Comparison of ENCODE assay signal across 9 cellular contexts in genomic region chr1:43358121-43358745, GRCh38. TPM values are rescaled to one million over a fixed set of nuclear protein-coding genes. Genes with fewer than 3 reads are reported as not detected.
A peak's percentile ranks its signal among the peaks of the same experiment; 100 is the strongest.
DNase-seq lines count a peak whose midpoint lies in the region; ATAC-seq, FAIRE-seq and TF ChIP-seq lines count a peak whose summit lies in the region.
"Had no signal": no experiment of that assay in that cellular context is flagged by ENCODE, and none has a peak within 500 bp of the region (broad histone marks: within the 10 kb centered on the region; RNA-seq: fewer than 3 reads in every experiment).

No MANE protein-coding gene starts in this region.

- peaks cover 20% of the 10 kb centered on the region for H3K4me1 Mint-ChIP-seq in stimulated activated memory B cell treated with anti-CD40 and anti-IgM and Interleukin-4, amounts not matched to agents 10 μg/mL and 1 μg/mL and 100 μg/mL, for 72 hours

- peak overlapping the region; percentile 96 for H3K4me2 ChIP-seq in keratinocyte (ENCODE audit: control insufficient read depth, extremely low read depth, insufficient read depth, low read depth, low read length)

- intact Hi-C loops in Panc1 (cut with micrococcal nuclease; ENCODE audit: unreplicated experiment) = loop anchor here (5.0 kb wide), 1 partner anchor 121 kb away; no protein-coding TSS in a partner anchor

- CTCF ChIA-PET in Panc1 (lab: Charles Lee) = interaction anchor here (0.5 to 1.0 kb wide), 3 partner anchors 8 to 132 kb away, joined by 3 to 13 read pairs (median 4); no protein-coding TSS in a partner anchor

- peak; percentile 57 for TF ChIP-seq POLR2A in GM15510 (IDR thresholded peaks at IDR 0.05; ENCODE audit: borderline replicate concordance, extremely low read depth, insufficient read length)

- TSS peak; percentile 80 for BruUV-seq in Panc1 (replicated peaks; lab: Mats Ljungman, UMichigan)

- DNase-seq in AG10803 (ENCODE audit: low read depth) (peak; percentile 32), HS-5 (ENCODE audit: low read depth) (peak; percentile 25), Panc1 (ENCODE audit: low read depth, low spot score) (no peak), brain microvascular endothelial cell (no peak), keratinocyte (ENCODE audit: low read depth, low spot score) (no peak)
- DNase-seq in stimulated activated CD4-positive, alpha-beta T cell treated with anti-CD3 and anti-CD28 coated beads, Interleukin-2, amount 100 ng/mL, for 24 hours = no peak

- H3K4me1 ChIP-seq in Panc1 (ENCODE audit: control insufficient read depth, insufficient read depth, low read length) = peaks cover 28% of the 10 kb centered on the region
- peaks cover 26% of the 10 kb centered on the region for H3K4me1 ChIP-seq in keratinocyte (ENCODE audit: control insufficient read depth, extremely low read depth, insufficient read depth, low read length)

- no peaks in the 10 kb centered on the region for H3K9me1 ChIP-seq in keratinocyte (ENCODE audit: control insufficient read depth, extremely low read depth, insufficient read depth, low read length)

- no peaks in the 10 kb centered on the region for H3K27me3 Mint-ChIP-seq in stimulated activated memory B cell treated with anti-CD40 and anti-IgM and Interleukin-4, amounts not matched to agents 10 μg/mL and 1 μg/mL and 100 μg/mL, for 72 hours

- in situ Hi-C loops in Panc1 (cut with HindIII; ENCODE audit: low pct_unique_long_range_greater_than_20kb, low sequenced_read_pairs) (no loop called here), brain microvascular endothelial cell (cut with HindIII; ENCODE audit: low pct_ligation_motif_present, low sequenced_read_pairs) (no loop called here)

- peaks cover 12% of the 10 kb centered on the region for H3K36me3 ChIP-seq in Panc1 (ENCODE audit: control insufficient read depth, insufficient read depth, low read length)
- H3K36me3 ChIP-seq in brain microvascular endothelial cell (replicated peaks) = peaks cover 17% of the 10 kb centered on the region
- peaks cover 7 to 16% of the 10 kb centered on the region in 2 experiments for H3K36me3 ChIP-seq in keratinocyte (ENCODE audit: control insufficient read depth in 2 of 2, extremely low read depth in 1 of 2, insufficient read depth in 2 of 2, low read length in 2 of 2)

- no peaks in the 10 kb centered on the region for H3K9me3 Mint-ChIP-seq in stimulated activated memory B cell treated with anti-CD40 and anti-IgM and Interleukin-4, amounts not matched to agents 10 μg/mL and 1 μg/mL and 100 μg/mL, for 72 hours

- peaks cover 28% of the 10 kb centered on the region for H3K36me3 Mint-ChIP-seq in stimulated activated memory B cell treated with anti-CD40 and anti-IgM and Interleukin-4, amounts not matched to agents 10 μg/mL and 1 μg/mL and 100 μg/mL, for 72 hours

- H3K27me3 ChIP-seq in Panc1 (ENCODE audit: control insufficient read depth, insufficient read depth, low read length) = no peaks in the 10 kb centered on the region
- no peaks in the 10 kb centered on the region for H3K27me3 ChIP-seq in brain microvascular endothelial cell (replicated peaks)
- H3K27me3 ChIP-seq in keratinocyte (ENCODE audit: control insufficient read depth, extremely low read depth, insufficient read depth, low read length) = no peaks in the 10 kb centered on the region

- peak overlapping the region; percentile 92 for H3K27ac Mint-ChIP-seq in stimulated activated memory B cell treated with anti-CD40 and anti-IgM and Interleukin-4, amounts not matched to agents 10 μg/mL and 1 μg/mL and 100 μg/mL, for 72 hours

- H2AFZ ChIP-seq in keratinocyte (ENCODE audit: control insufficient read depth, low read length) = peak overlapping the region; percentile 85

- H3K9ac ChIP-seq in keratinocyte (ENCODE audit: control insufficient read depth, extremely low read depth, insufficient read depth, low read length) = peak overlapping the region; percentile 96

- H3K27ac ChIP-seq in Panc1 (ENCODE audit: low read length) = peak overlapping the region; percentile 100
- H3K27ac ChIP-seq in brain microvascular endothelial cell = peak overlapping the region; percentile 57
- H3K27ac ChIP-seq in keratinocyte (ENCODE audit: control insufficient read depth, insufficient read depth, low read length) = peak overlapping the region; percentile 97

- peak; percentile 69 for FAIRE-seq in keratinocyte (lab: Jason Lieb, UNC)

- H4K20me1 ChIP-seq in keratinocyte (ENCODE audit: control insufficient read depth, extremely low read depth, insufficient read depth, low read length) = no peaks in the 10 kb centered on the region

- H3K9me3 ChIP-seq in Panc1 (ENCODE audit: control insufficient read depth, insufficient read depth, low read depth, low read length) = no peaks in the 10 kb centered on the region
- H3K9me3 ChIP-seq in keratinocyte (ENCODE audit: control insufficient read depth, low read depth, low read length) = no peaks in the 10 kb centered on the region

- dilution Hi-C loops in keratinocyte (cut with MboI; ENCODE audit: extremely low pct_ligation_motif_present, low sequenced_read_pairs) = no loop called here

- peak; percentile 8 for ATAC-seq in Panc1
- peak; percentile 32 for ATAC-seq in stimulated activated memory B cell treated with anti-CD40 and anti-IgM and Interleukin-4, amounts not matched to agents 10 μg/mL and 1 μg/mL and 100 μg/mL, for 72 hours

- peak; percentile 56 for TF ChIP-seq CTCF in AG10803 (conservative IDR thresholded peaks at IDR 0.05; ENCODE audit: low read length)
- TF ChIP-seq CTCF in Panc1 (IDR thresholded peaks at IDR 0.05) = no peak
- TF ChIP-seq CTCF in brain microvascular endothelial cell (IDR thresholded peaks at IDR 0.05; ENCODE audit: low read depth, low read length, missing control alignments) = peak; percentile 58
- peak; percentile 44 to 74 (median 53) for TF ChIP-seq CTCF in keratinocyte (optimal IDR thresholded peaks at IDR 0.05 in 1 of 3, IDR thresholded peaks at IDR 0.05 in 1 of 3, conservative IDR thresholded peaks at IDR 0.05 in 1 of 3; ENCODE audit: extremely low read depth in 1 of 3, insufficient read depth in 2 of 3, low read length in 3 of 3)

- H3K4me3 ChIP-seq in AG10803 (ENCODE audit: low read length) = peak overlapping the region; percentile 79
- H3K4me3 ChIP-seq in Panc1 (ENCODE audit: low read depth in 2 of 2, low read length in 2 of 2) = peak overlapping the region; percentile 90 to 95
- peak overlapping the region; percentile 80 for H3K4me3 ChIP-seq in brain microvascular endothelial cell (ENCODE audit: low read depth, low read length)
- H3K4me3 ChIP-seq in keratinocyte (ENCODE audit: control insufficient read depth in 2 of 3, extremely low read depth in 1 of 3, insufficient read depth in 2 of 3, low read depth in 1 of 3, low read length in 3 of 3) = peak overlapping the region; percentile 55 to 96 (median 94)

- peak overlapping the region; percentile 91 for H3K4me3 Mint-ChIP-seq in stimulated activated memory B cell treated with anti-CD40 and anti-IgM and Interleukin-4, amounts not matched to agents 10 μg/mL and 1 μg/mL and 100 μg/mL, for 72 hours

- peaks cover 39% of the 10 kb centered on the region for H3K79me2 ChIP-seq in keratinocyte (ENCODE audit: control insufficient read depth, insufficient read depth, low read length)

- POLR2A ChIA-PET in Panc1 (lab: Charles Lee) = interaction anchor here (0.6 to 1.4 kb wide), 2 partner anchors 10 to 196 kb away, joined by 3 to 4 read pairs; no protein-coding TSS in a partner anchor

RNA-seq across cellular contexts. Expression of gene CDC20, which starts 0.5 kb away (rescaled TPM):
- 215 TPM for total RNA-seq in Panc1 (2021; ENCODE audit: unreplicated experiment)
- polyA plus RNA-seq in Panc1 (2012; ENCODE audit: insufficient read length) = 105 TPM
- 13.6 to 102 TPM (median 84.2 TPM) in 3 replicates for polyA plus RNA-seq in keratinocyte
- polyA plus RNA-seq in keratinocyte (2011; ENCODE audit: low read depth) = 0.67 TPM
- polyA plus RNA-seq in keratinocyte (2011; cell fraction: cytosol; rRNA removed) = 28.1 and 35.5 TPM in 2 replicates
- 16.0 and 25.4 TPM in 2 replicates for polyA plus RNA-seq in keratinocyte (2011; cell fraction: nucleus; rRNA removed)
- polyA plus RNA-seq in keratinocyte (2012; ENCODE audit: low replicate concordance) = 1.7 and 97.6 TPM in 2 replicates
- polyA minus RNA-seq in keratinocyte = 19.5 to 267 TPM (median 125 TPM) in 3 replicates
- polyA minus RNA-seq in keratinocyte (2011; cell fraction: cytosol; rRNA and poly(A)+ RNA removed) = 29.9 TPM
- 6.6 and 9.9 TPM in 2 replicates for polyA minus RNA-seq in keratinocyte (2011; cell fraction: nucleus; rRNA and poly(A)+ RNA removed)

RNA-seq across cellular contexts. Expression of gene ELOVL1, which starts 9.6 kb away (rescaled TPM):
- 105 TPM for total RNA-seq in Panc1 (2021; ENCODE audit: unreplicated experiment)
- polyA plus RNA-seq in Panc1 (2012; ENCODE audit: insufficient read length) = 115 TPM
- 277 to 331 TPM (median 283 TPM) in 3 replicates for polyA plus RNA-seq in keratinocyte
- polyA plus RNA-seq in keratinocyte (2011; ENCODE audit: low read depth) = 61.1 TPM
- 172 and 242 TPM in 2 replicates for polyA plus RNA-seq in keratinocyte (2011; cell fraction: cytosol; rRNA removed)
- 291 and 315 TPM in 2 replicates for polyA plus RNA-seq in keratinocyte (2011; cell fraction: nucleus; rRNA removed)
- 181 and 389 TPM in 2 replicates for polyA plus RNA-seq in keratinocyte (2012; ENCODE audit: low replicate concordance)
- polyA minus RNA-seq in keratinocyte = 167 to 242 TPM (median 175 TPM) in 3 replicates
- 112 TPM for polyA minus RNA-seq in keratinocyte (2011; cell fraction: cytosol; rRNA and poly(A)+ RNA removed)
- polyA minus RNA-seq in keratinocyte (2011; cell fraction: nucleus; rRNA and poly(A)+ RNA removed) = 91.7 and 106 TPM in 2 replicates

RNA-seq across cellular contexts. Expression of gene MPL, which starts 20.6 kb away (rescaled TPM):
- total RNA-seq in Panc1 (2021; ENCODE audit: unreplicated experiment) = not detected
- polyA plus RNA-seq in Panc1 (2012; ENCODE audit: insufficient read length) = 0.30 TPM
- 0.07 TPM in 1 of 3 replicates, not detected in the others for polyA plus RNA-seq in keratinocyte
- polyA plus RNA-seq in keratinocyte (2011; ENCODE audit: low read depth) = not detected
- polyA plus RNA-seq in keratinocyte (2011; cell fraction: cytosol; rRNA removed) = 0.04 TPM in 1 of 2 replicates, not detected in the other
- not detected in 2 replicates for polyA plus RNA-seq in keratinocyte (2011; cell fraction: nucleus; rRNA removed)
- polyA plus RNA-seq in keratinocyte (2012; ENCODE audit: low replicate concordance) = not detected in 2 replicates
- polyA minus RNA-seq in keratinocyte = 1.3 to 3.4 TPM in 2 of 3 replicates, not detected in the other
- not detected for polyA minus RNA-seq in keratinocyte (2011; cell fraction: cytosol; rRNA and poly(A)+ RNA removed)
- polyA minus RNA-seq in keratinocyte (2011; cell fraction: nucleus; rRNA and poly(A)+ RNA removed) = not detected in 2 replicates
- total RNA-seq: T-helper 1 cell treated with Interleukin-12 subunit alpha and Interleukin-12 subunit beta and Interleukin-4 antibody, amounts not matched to agents 30 ng/mL and 1 ng/mL, for 36 hours had no signal

RNA-seq across cellular contexts. Expression of gene MED8, which starts 31.4 kb away (rescaled TPM):
- 50.8 TPM for total RNA-seq in Panc1 (2021; ENCODE audit: unreplicated experiment)
- polyA plus RNA-seq in Panc1 (2012; ENCODE audit: insufficient read length) = 57.0 TPM
- polyA plus RNA-seq in keratinocyte = 11.1 to 28.7 TPM (median 14.3 TPM) in 3 replicates
- 50.1 TPM for polyA plus RNA-seq in keratinocyte (2011; ENCODE audit: low read depth)
- 17.2 and 22.3 TPM in 2 replicates for polyA plus RNA-seq in keratinocyte (2011; cell fraction: cytosol; rRNA removed)
- 17.7 and 22.2 TPM in 2 replicates for polyA plus RNA-seq in keratinocyte (2011; cell fraction: nucleus; rRNA removed)
- 28.0 and 42.0 TPM in 2 replicates for polyA plus RNA-seq in keratinocyte (2012; ENCODE audit: low replicate concordance)
- 6.9 to 19.1 TPM (median 11.9 TPM) in 3 replicates for polyA minus RNA-seq in keratinocyte
- polyA minus RNA-seq in keratinocyte (2011; cell fraction: cytosol; rRNA and poly(A)+ RNA removed) = 10.0 TPM
- 3.6 and 6.7 TPM in 2 replicates for polyA minus RNA-seq in keratinocyte (2011; cell fraction: nucleus; rRNA and poly(A)+ RNA removed)

RNA-seq across cellular contexts. Expression of gene SZT2, which starts 31.5 kb away (rescaled TPM):
- 40.2 TPM for total RNA-seq in Panc1 (2021; ENCODE audit: unreplicated experiment)
- polyA plus RNA-seq in Panc1 (2012; ENCODE audit: insufficient read length) = 17.8 TPM
- 5.9 to 6.7 TPM (median 6.1 TPM) in 3 replicates for polyA plus RNA-seq in keratinocyte
- polyA plus RNA-seq in keratinocyte (2011; ENCODE audit: low read depth) = 5.7 TPM
- 2.6 and 2.8 TPM in 2 replicates for polyA plus RNA-seq in keratinocyte (2011; cell fraction: cytosol; rRNA removed)
- 39.1 and 48.7 TPM in 2 replicates for polyA plus RNA-seq in keratinocyte (2011; cell fraction: nucleus; rRNA removed)
- 7.4 and 8.6 TPM in 2 replicates for polyA plus RNA-seq in keratinocyte (2012; ENCODE audit: low replicate concordance)
- polyA minus RNA-seq in keratinocyte = 33.6 to 55.6 TPM (median 44.6 TPM) in 3 replicates
- 3.6 TPM for polyA minus RNA-seq in keratinocyte (2011; cell fraction: cytosol; rRNA and poly(A)+ RNA removed)
- 38.3 and 53.9 TPM in 2 replicates for polyA minus RNA-seq in keratinocyte (2011; cell fraction: nucleus; rRNA and poly(A)+ RNA removed)

Comparison
In these comparisons a context has a peak if more than half of its experiments do, and no peak if none do; other contexts are left out.
1. DNase-seq: peak in AG10803 (single experiment) and HS-5 (single experiment); none in Panc1 (single experiment), brain microvascular endothelial cell (single experiment), keratinocyte (single experiment) and stimulated activated CD4-positive, alpha-beta T cell treated with anti-CD3 and anti-CD28 coated beads, Interleukin-2, amount 100 ng/mL, for 24 hours (0 of 2).
2. Peak in every context shown above with its lines, with median percentiles within 50 percentile points of each other: H3K4me3 ChIP-seq and H3K27ac ChIP-seq.